ENCODE assay signal across 7 cellular contexts in the genomic region with DNA sequence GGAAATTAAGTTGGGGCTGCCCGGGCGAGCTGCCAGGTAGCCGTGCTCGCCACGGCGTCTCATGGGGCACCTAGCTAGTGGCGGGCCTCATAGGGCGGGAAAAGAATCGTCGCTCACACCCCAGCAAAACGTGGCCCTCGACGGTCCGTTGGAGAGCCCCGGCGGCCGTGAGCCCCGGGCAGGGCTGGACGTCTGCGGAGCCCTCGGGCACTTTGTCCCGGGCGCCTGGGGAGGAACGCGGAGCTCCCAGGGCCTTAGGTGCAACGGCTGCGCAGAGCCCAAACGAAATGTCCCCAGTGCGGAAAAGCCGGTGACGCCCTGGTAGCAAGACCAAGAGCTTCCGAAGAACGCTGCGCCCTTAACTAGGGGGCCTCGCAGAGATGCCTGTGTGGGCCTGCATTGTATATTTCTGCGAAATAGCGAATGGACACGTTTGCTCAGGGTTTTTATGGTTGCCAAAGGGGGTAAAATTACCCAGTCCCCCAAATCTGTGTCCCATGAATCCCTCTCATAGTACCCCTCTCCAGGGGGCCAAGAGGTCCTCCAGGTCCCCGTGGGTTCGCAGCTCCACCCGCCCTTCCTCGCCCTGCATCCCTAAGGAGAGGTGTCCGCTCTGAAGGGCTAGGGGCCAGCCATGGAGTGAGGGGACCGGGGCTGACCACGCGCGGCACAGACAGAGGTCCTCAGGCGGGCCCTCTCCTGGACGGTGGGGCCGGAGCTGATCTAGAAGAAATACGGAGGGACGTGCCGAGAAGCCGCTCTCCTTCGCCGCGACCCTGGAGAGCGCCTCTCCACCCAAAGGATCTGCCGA. TPM values are rescaled to one million over a fixed set of nuclear protein-coding genes. Genes with fewer than 3 reads are reported as not detected.
DNase-seq lines count a peak whose midpoint lies in the region; ATAC-seq, FAIRE-seq and TF ChIP-seq lines count a peak whose summit lies in the region.

No MANE protein-coding gene starts in this region.

- H3K4me1 ChIP-seq in PC-3 (ENCODE audit: insufficient read depth, low read length) (no peaks in the 10 kb centered on the region), astrocyte (ENCODE audit: insufficient read depth, low read length) (peaks cover 29% of the 10 kb centered on the region), mesenchymal stem cell (ENCODE audit: control insufficient read depth, insufficient read depth, low read depth, low read length) (peaks cover 36% of the 10 kb centered on the region), suprapubic skin (peaks cover 53% of the 10 kb centered on the region)

- H2AFZ ChIP-seq in PC-3 (ENCODE audit: low read length) (no peak overlapping the region), astrocyte (ENCODE audit: low read depth, low read length) (peak overlapping the region; percentile 54), mesenchymal stem cell (ENCODE audit: low read depth, low read length) (no peak overlapping the region)

- TF ChIP-seq CTCF in PC-3 (conservative IDR thresholded peaks at IDR 0.05; ENCODE audit: low read depth, low read length) (no peak), astrocyte (IDR thresholded peaks at IDR 0.05; ENCODE audit: insufficient read depth, low read depth, low read length) (no peak), suprapubic skin (IDR thresholded peaks at IDR 0.05) (no peak)

- no peak overlapping the region for H3K4ac ChIP-seq in mesenchymal stem cell (ENCODE audit: low read depth in 1 of 2, low read length in 2 of 2)

- intact Hi-C loops in PC-3 (cut with micrococcal nuclease), result no loop called here

- peaks cover 6% of the 10 kb centered on the region; the same call in 1 of the 2 replicates for H3K79me2 ChIP-seq in PC-3 (ENCODE audit: low read length)
- H3K79me2 ChIP-seq in astrocyte (ENCODE audit: insufficient read depth, low read length), result peaks cover 4% of the 10 kb centered on the region

- H3K9me2 ChIP-seq in PC-3 (replicated peaks; ENCODE audit: low read length), result no peaks in the 10 kb centered on the region

- peak overlapping the region; percentile 18 for H4K91ac ChIP-seq in mesenchymal stem cell (ENCODE audit: low read length)

- no peak overlapping the region for H2BK120ac ChIP-seq in mesenchymal stem cell (ENCODE audit: low read depth, low read length)

- peak overlapping the region in 1 of 2 experiments; percentile 49 for H3K18ac ChIP-seq in mesenchymal stem cell (ENCODE audit: low read depth in 1 of 2, low read length in 2 of 2)

- no TSS peak for BruUV-seq in PC-3 (replicated peaks; lab: Mats Ljungman, UMichigan)

- H3K4me1 Mint-ChIP-seq in astrocyte (ENCODE audit: low read depth, unreplicated experiment), result no peaks in the 10 kb centered on the region

- H2BK15ac ChIP-seq in mesenchymal stem cell (ENCODE audit: low read depth, poor library complexity, severe bottlenecking), result no peak overlapping the region

- WGBS in mesenchymal stem cell, result 4% methylated on average over 59 of the region's 59 CpGs
- 16% methylated on average over 15 of the region's 59 CpGs for WGBS in suprapubic skin

- no peak overlapping the region for H2BK5ac ChIP-seq in mesenchymal stem cell (ENCODE audit: low read depth, low read length, poor library complexity, severe bottlenecking)

- H3K14ac ChIP-seq in mesenchymal stem cell (ENCODE audit: low read length in 2 of 2), result no peak overlapping the region

- peaks cover 32% of the 10 kb centered on the region for H3K27me3 Mint-ChIP-seq in astrocyte (ENCODE audit: low read depth, unreplicated experiment)

- H3K9ac ChIP-seq in PC-3 (ENCODE audit: low read length) (no peak overlapping the region), astrocyte (ENCODE audit: low read length) (no peak overlapping the region), mesenchymal stem cell (ENCODE audit: low read length) (no peak overlapping the region)

- H3K4me3 Mint-ChIP-seq in astrocyte (ENCODE audit: unreplicated experiment), result peak overlapping the region; percentile 88

- H3K27me3 ChIP-seq in PC-3 (ENCODE audit: low read length) (peaks cover 10% of the 10 kb centered on the region), astrocyte (ENCODE audit: insufficient read depth, low read length) (peaks cover 33% of the 10 kb centered on the region), mesenchymal stem cell (ENCODE audit: control insufficient read depth in 1 of 2, insufficient read depth in 1 of 2, low read length in 2 of 2) (peaks cover 36 to 72% of the 10 kb centered on the region in 2 experiments), suprapubic skin (peaks cover 65% of the 10 kb centered on the region)

- H3K27ac ChIP-seq in PC-3 (ENCODE audit: low read length) (no peak overlapping the region), astrocyte (ENCODE audit: low read depth, low read length) (no peak overlapping the region), mesenchymal stem cell (ENCODE audit: low read length, poor library complexity, severe bottlenecking) (no peak overlapping the region), suprapubic skin (no peak overlapping the region)

- H2BK12ac ChIP-seq in mesenchymal stem cell (ENCODE audit: low read length in 2 of 2), result peak overlapping the region in 1 of 2 experiments; percentile 66

- POLR2A ChIA-PET in PC-3 (lab: Charles Lee; ENCODE audit: unreplicated experiment), result no interaction called here

- no peak overlapping the region for H3K23ac ChIP-seq in mesenchymal stem cell (ENCODE audit: low read length in 2 of 2)

- peak overlapping the region; percentile 86 for H3K4me2 ChIP-seq in PC-3 (ENCODE audit: low read length)
- peak overlapping the region; percentile 97 for H3K4me2 ChIP-seq in astrocyte (ENCODE audit: low read length)
- no peak overlapping the region for H3K4me2 ChIP-seq in mesenchymal stem cell (ENCODE audit: low read length, poor library complexity, severe bottlenecking)

- ATAC-seq in PC-3, result no peak

- no peaks in the 10 kb centered on the region for H4K20me1 ChIP-seq in PC-3 (ENCODE audit: low read length)
- H4K20me1 ChIP-seq in astrocyte (ENCODE audit: insufficient read depth, low read length), result no peaks in the 10 kb centered on the region

- no peak for FAIRE-seq in astrocyte (lab: Jason Lieb, UNC)

- no peak overlapping the region for H2AK5ac ChIP-seq in mesenchymal stem cell (ENCODE audit: low read length, severe bottlenecking)

- no peak overlapping the region for H4K8ac ChIP-seq in mesenchymal stem cell (ENCODE audit: low read length)

- no peaks in the 10 kb centered on the region for H3K36me3 Mint-ChIP-seq in astrocyte (ENCODE audit: low read depth, unreplicated experiment)

- TF ChIP-seq POLR2A in suprapubic skin (IDR thresholded peaks at IDR 0.05), result no peak

- no peak for DNase-seq in PC-3
- DNase-seq in astrocyte (ENCODE audit: low read depth), result no peak
- no peak for DNase-seq in mesenchymal stem cell
- no peak for DNase-seq in suprapubic skin (ENCODE audit: low spot score in 2 of 2)
- no peak for DNase-seq in OCI-M2 (lab: John Stamatoyannopoulos, UW; ENCODE audit: unreplicated experiment)
- no peak for DNase-seq in GM03348 (ENCODE audit: low spot score)
- no peak for DNase-seq in NCI-H524 treated with DMSO at 0.1 percent for 48 hours (lab: John Stamatoyannopoulos, UW)

- no peak overlapping the region for H3K27ac Mint-ChIP-seq in astrocyte (ENCODE audit: unreplicated experiment)

- H3K36me3 ChIP-seq in PC-3 (ENCODE audit: low read depth, low read length), result no peaks in the 10 kb centered on the region
- H3K36me3 ChIP-seq in astrocyte (ENCODE audit: insufficient read depth, low read length), result no peaks in the 10 kb centered on the region
- H3K36me3 ChIP-seq in mesenchymal stem cell (ENCODE audit: control insufficient read depth in 1 of 2, insufficient read depth in 2 of 2, low read depth in 1 of 2, low read length in 2 of 2), result peaks cover 0 to 3% of the 10 kb centered on the region in 2 experiments
- H3K36me3 ChIP-seq in suprapubic skin, result no peaks in the 10 kb centered on the region

- H3K9me3 Mint-ChIP-seq in astrocyte (ENCODE audit: unreplicated experiment), result no peaks in the 10 kb centered on the region

- no peaks in the 10 kb centered on the region for H3F3A ChIP-seq in PC-3 (ENCODE audit: low read length, unreplicated experiment)

- H3K79me1 ChIP-seq in mesenchymal stem cell (replicated peaks; ENCODE audit: low read length, poor library complexity, severe bottlenecking), result no peaks in the 10 kb centered on the region

- CTCF ChIA-PET in PC-3 (lab: Charles Lee), result interaction anchor here (0.7 kb wide), 1 partner anchor 12 kb away, joined by 5 read pairs; no protein-coding TSS in a partner anchor

- H3K4me3 ChIP-seq in PC-3 (ENCODE audit: low read length), result no peak overlapping the region
- peak overlapping the region; percentile 21 for H3K4me3 ChIP-seq in astrocyte (ENCODE audit: insufficient read depth, low read depth, low read length)
- no peak overlapping the region for H3K4me3 ChIP-seq in mesenchymal stem cell (ENCODE audit: insufficient read depth in 1 of 2, low read depth in 1 of 2, low read length in 2 of 2)
- peak overlapping the region; percentile 77 for H3K4me3 ChIP-seq in suprapubic skin

- no peak for TF ChIP-seq EP300 in suprapubic skin (IDR thresholded peaks at IDR 0.05)

- H3K9me3 ChIP-seq in PC-3 (ENCODE audit: low read length), result no peaks in the 10 kb centered on the region
- no peaks in the 10 kb centered on the region for H3K9me3 ChIP-seq in astrocyte (ENCODE audit: insufficient read depth, low read depth, low read length)
- no peaks in the 10 kb centered on the region for H3K9me3 ChIP-seq in mesenchymal stem cell (ENCODE audit: control insufficient read depth, low read length)
- H3K9me3 ChIP-seq in suprapubic skin, result no peaks in the 10 kb centered on the region

RNA-seq across cellular contexts. Expression of gene SFMBT2, which starts 1.0 kb away (rescaled TPM):
- total RNA-seq in PC-3 (2014; rRNA removed), result 1.9 and 2.1 TPM in 2 replicates
- total RNA-seq in astrocyte, result 3.9 and 5.0 TPM in 2 replicates
- polyA plus RNA-seq in mesenchymal stem cell (2013, experiment 1 of 2), result 2.2 TPM
- 2.2 TPM for polyA plus RNA-seq in mesenchymal stem cell (2013, experiment 2 of 2)
- 1 to 10 TPM; 1.2 to 5.5 (median 3.2) TPM for total RNA-seq in suprapubic skin

Comparison
In these comparisons a context has a peak if more than half of its experiments do, and no peak if none do; other contexts are left out.
1. H3K4me3 ChIP-seq: peak in astrocyte (single experiment) and suprapubic skin (single experiment); none in PC-3 (single experiment) and mesenchymal stem cell (0 of 2).